In the genomic region with DNA sequence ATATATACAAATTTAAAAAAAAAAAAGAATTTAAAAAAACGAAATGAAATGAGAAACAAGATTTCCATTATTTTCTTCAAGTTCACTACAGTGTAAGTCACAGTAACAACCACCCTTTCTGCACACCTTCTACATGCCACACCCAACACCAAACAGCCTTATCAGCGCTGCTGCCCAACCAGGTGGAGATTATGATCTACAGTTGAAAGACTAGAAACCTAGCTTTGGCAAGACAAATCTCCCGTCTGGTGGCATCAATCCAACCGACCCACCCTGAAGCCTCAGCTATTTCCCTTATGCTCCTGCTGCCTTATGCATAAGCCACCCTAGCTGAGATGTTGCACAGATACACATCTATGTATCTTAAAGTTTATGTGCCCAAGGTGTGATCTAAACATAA, we compare ENCODE assay signal across 26 cellular contexts.
"Had no signal": no experiment of that assay in that cellular context is flagged by ENCODE, and none has a peak within 500 bp of the region (broad histone marks: within the 10 kb centered on the region; RNA-seq: fewer than 3 reads in every experiment).

No MANE protein-coding gene starts in this region.

- H3K27me3 ChIP-seq: brain microvascular endothelial cell, cardiac muscle cell had no signal

- H3K27ac Mint-ChIP-seq: activated CD4-positive, alpha-beta memory T cell treated with anti-CD3 and anti-CD28 coated beads, Interleukin-2, amount 10 ng/mL, durations not matched to agents 7 days and 5 days; activated CD4-positive, alpha-beta T cell treated with anti-CD3 and anti-CD28 coated beads for 36 hours; activated naive CD4-positive, alpha-beta T cell treated with anti-CD3 and anti-CD28 coated beads for 36 hours; activated naive CD8-positive, alpha-beta T cell; activated T-helper 17 cell treated with anti-CD3 and anti-CD28 coated beads, Interleukin-2, amount 50 U/mL, for 72 hours; T-cell had no signal

- ATAC-seq: activated CD4-positive, alpha-beta T cell treated with anti-CD3 and anti-CD28 coated beads for 36 hours; activated T-helper 17 cell treated with anti-CD3 and anti-CD28 coated beads, Interleukin-2, amount 50 U/mL, for 72 hours; Right ventricle myocardium inferior had no signal

- H3K4me3 Mint-ChIP-seq: activated CD4-positive, alpha-beta memory T cell treated with anti-CD3 and anti-CD28 coated beads, Interleukin-2, amount 10 ng/mL, durations not matched to agents 7 days and 5 days; activated CD4-positive, alpha-beta T cell treated with anti-CD3 and anti-CD28 coated beads for 36 hours; activated naive CD4-positive, alpha-beta T cell treated with anti-CD3 and anti-CD28 coated beads for 36 hours; activated naive CD8-positive, alpha-beta T cell; activated T-helper 17 cell treated with anti-CD3 and anti-CD28 coated beads, Interleukin-2, amount 50 U/mL, for 72 hours; T-cell had no signal

- H3K9me3 Mint-ChIP-seq: activated naive CD4-positive, alpha-beta T cell treated with anti-CD3 and anti-CD28 coated beads for 36 hours; activated T-helper 17 cell treated with anti-CD3 and anti-CD28 coated beads, Interleukin-2, amount 50 U/mL, for 72 hours; T-cell had no signal

- H3K27me3 Mint-ChIP-seq: activated CD4-positive, alpha-beta memory T cell treated with anti-CD3 and anti-CD28 coated beads, Interleukin-2, amount 10 ng/mL, durations not matched to agents 7 days and 5 days; activated CD4-positive, alpha-beta T cell treated with anti-CD3 and anti-CD28 coated beads for 36 hours; activated naive CD8-positive, alpha-beta T cell; activated T-helper 17 cell treated with anti-CD3 and anti-CD28 coated beads, Interleukin-2, amount 50 U/mL, for 72 hours; T-cell had no signal

- H3K4me3 ChIP-seq: cardiac muscle cell, SK-N-MC had no signal

- H3K36me3 ChIP-seq: brain microvascular endothelial cell, cardiac muscle cell, WERI-Rb-1 had no signal

- H3K27ac ChIP-seq: brain microvascular endothelial cell, cardiac muscle cell, SK-N-MC, WERI-Rb-1 had no signal

- DNase-seq: activated CD4-positive, alpha-beta memory T cell treated with anti-CD3 and anti-CD28 coated beads, Interleukin-2, amount 10 ng/mL, durations not matched to agents 7 days and 5 days; activated CD4-positive, alpha-beta T cell treated with anti-CD3 and anti-CD28 coated beads for 36 hours; activated CD4-positive, alpha-beta T cell treated with anti-CD3 and anti-CD28 coated beads, Interleukin-2, amount 50 U/mL, for 1 hour; activated gamma-delta T cell; activated naive CD4-positive, alpha-beta T cell treated with anti-CD3 and anti-CD28 coated beads for 36 hours; activated T-cell treated with anti-CD3 and anti-CD28 coated beads for 4 hours; activated T-cell treated with anti-CD3 and anti-CD28 coated beads, Interleukin-2, amount 50 U/mL, for 48 hours; amygdala; brain microvascular endothelial cell; Karpas-422; NCI-H1105 treated with DMSO at 0.1 percent for 48 hours; NCI-H1436 treated with DMSO at 0.1 percent for 48 hours; NCI-H187; NCI-H2081; NCI-H2227 treated with DMSO at 0.1 percent for 48 hours; NCI-H446 treated with DMSO at 0.1 percent for 48 hours; NCI-H524 treated with DMSO at 0.1 percent for 48 hours; NCI-H82; RPMI8226; T-cell; WERI-Rb-1 had no signal
